8 cellular contexts compared by ENCODE assay signal in genomic region chr3:14126017-14126902, GRCh38. TPM values are rescaled to one million over a fixed set of nuclear protein-coding genes. Genes with fewer than 3 reads are reported as not detected.
DNase-seq lines count a peak whose midpoint lies in the region; ATAC-seq and TF ChIP-seq lines count a peak whose summit lies in the region.

No MANE protein-coding gene starts in this region.

- H3F3A ChIP-seq in DOHH2 (ENCODE audit: control insufficient read depth, insufficient read depth): no peaks in the 10 kb centered on the region

- TF ChIP-seq CTCF in DOHH2 (IDR thresholded peaks at IDR 0.05; ENCODE audit: low read depth, low read length, poor library complexity, severe bottlenecking) (no peak), RWPE2 (IDR thresholded peaks at IDR 0.05; ENCODE audit: poor library complexity, severe bottlenecking) (no peak)

- H3K4me1 ChIP-seq in DOHH2 (ENCODE audit: control insufficient read depth, low read length) (peaks cover 37% of the 10 kb centered on the region), RWPE2 (ENCODE audit: insufficient read depth, poor library complexity, severe bottlenecking) (peaks cover 9% of the 10 kb centered on the region), esophagus (ENCODE audit: control insufficient read depth in 2 of 2, insufficient read depth in 2 of 2, low read length in 1 of 2) (peaks cover 5 to 37% of the 10 kb centered on the region in 2 donors), trophoblast cell (ENCODE audit: control insufficient read depth in 1 of 2, insufficient read depth in 2 of 2, low read length in 2 of 2) (peaks cover 15 to 17% of the 10 kb centered on the region in 2 experiments)

- H3K36me3 ChIP-seq in DOHH2 (ENCODE audit: control insufficient read depth, low read length) (peaks cover 60% of the 10 kb centered on the region), RWPE2 (ENCODE audit: low read depth) (peaks cover 60% of the 10 kb centered on the region), esophagus (ENCODE audit: control insufficient read depth in 2 of 2, insufficient read depth in 2 of 2, low read length in 1 of 2) (peaks cover 8 to 23% of the 10 kb centered on the region in 2 donors), trophoblast cell (ENCODE audit: control insufficient read depth in 1 of 2, insufficient read depth in 2 of 2, low read length in 2 of 2) (peaks cover 18 to 26% of the 10 kb centered on the region in 2 experiments)

- peaks cover 13% of the 10 kb centered on the region for H3K79me1 ChIP-seq in trophoblast cell (ENCODE audit: low read length)

- no peak overlapping the region for H2BK120ac ChIP-seq in trophoblast cell (ENCODE audit: insufficient read depth, low read length, poor library complexity)

- H3K9me2 ChIP-seq in DOHH2 (replicated peaks; ENCODE audit: control insufficient read depth, low read length): no peaks in the 10 kb centered on the region

- H4K91ac ChIP-seq in trophoblast cell (ENCODE audit: low read depth, low read length): no peak overlapping the region

- no peak for ATAC-seq in RWPE2 (ENCODE audit: low read depth)
- ATAC-seq in left lobe of liver: no peak
- ATAC-seq in HG03354 (IDR thresholded peaks at IDR 0.05; ENCODE audit: poor library complexity, severe bottlenecking, unreplicated experiment): no peak

- H3K4me3 ChIP-seq in DOHH2 (ENCODE audit: low read length) (peak overlapping the region; percentile 96), RWPE2 (ENCODE audit: severe bottlenecking) (peak overlapping the region; percentile 82), esophagus (ENCODE audit: low read depth in 1 of 2, low read length in 2 of 2) (peak overlapping the region; percentile 77 to 87), trophoblast cell (ENCODE audit: low read depth, low read length) (peak overlapping the region; percentile 56)

- 26 to 36% methylated on average over 11 of the region's 11 CpGs for WGBS in esophagus, 2 donors
- no CpG with 5 or more reads among the region's 11 CpGs for whole genome bisulfite sequencing in trophoblast cell (ENCODE audit: extremely low coverage, insufficient coverage, insufficient read length)

- H3K27ac ChIP-seq in DOHH2 (ENCODE audit: low read depth, low read length) (no peak overlapping the region), RWPE2 (ENCODE audit: poor library complexity, severe bottlenecking) (peak overlapping the region; percentile 79), esophagus (ENCODE audit: low read depth in 2 of 2, low read length in 1 of 2) (peak overlapping the region; percentile 89 to 94), trophoblast cell (ENCODE audit: low read depth, low read length) (no peak overlapping the region)

- H3K27me3 ChIP-seq in DOHH2 (ENCODE audit: control insufficient read depth, low read length) (no peaks in the 10 kb centered on the region), RWPE2 (ENCODE audit: insufficient read depth, poor library complexity, severe bottlenecking) (no peaks in the 10 kb centered on the region), esophagus (ENCODE audit: control insufficient read depth in 1 of 2, insufficient read depth in 2 of 2, low read length in 2 of 2) (no peaks in the 10 kb centered on the region), trophoblast cell (ENCODE audit: insufficient read depth, low read length) (no peaks in the 10 kb centered on the region)

- no peak overlapping the region for H3K9ac ChIP-seq in trophoblast cell (ENCODE audit: low read length)

- peak overlapping the region; percentile 21 for H3K4ac ChIP-seq in trophoblast cell (ENCODE audit: low read depth, low read length)

- H3K4me2 ChIP-seq in DOHH2 (ENCODE audit: low read length): peak overlapping the region; percentile 88
- H3K4me2 ChIP-seq in trophoblast cell (ENCODE audit: low read length): peak overlapping the region; percentile 65

- H3K79me2 ChIP-seq in DOHH2 (ENCODE audit: control insufficient read depth, low read length) (peaks cover 72% of the 10 kb centered on the region), trophoblast cell (ENCODE audit: control insufficient read depth, insufficient read depth, low read length, poor library complexity) (peaks cover 10% of the 10 kb centered on the region)

- H4K8ac ChIP-seq in trophoblast cell (ENCODE audit: low read depth, low read length): no peak overlapping the region

- H3K23ac ChIP-seq in trophoblast cell (ENCODE audit: low read length): no peak overlapping the region

- H4K20me1 ChIP-seq in DOHH2 (ENCODE audit: control insufficient read depth, insufficient read depth, low read depth, low read length): peaks cover 6% of the 10 kb centered on the region; the same call in 1 of the 2 replicates

- H2BK5ac ChIP-seq in trophoblast cell (ENCODE audit: low read depth, low read length, poor library complexity): no peak overlapping the region

- DNase-seq in RWPE2 (ENCODE audit: low spot score): no peak
- DNase-seq in trophoblast cell: peak in 1 of 2 donors; percentile 17
- DNase-seq in left lobe of liver (ENCODE audit: low spot score): no peak
- no peak for DNase-seq in stimulated activated CD4-positive, alpha-beta T cell treated with anti-CD3 and anti-CD28 coated beads, Interleukin-2, amount 100 ng/mL, for 24 hours
- no peak for DNase-seq in SW 1271 (lab: John Stamatoyannopoulos, UW)

- no peak overlapping the region for H3K18ac ChIP-seq in trophoblast cell (ENCODE audit: low read length)

- H2AFZ ChIP-seq in trophoblast cell (ENCODE audit: insufficient read depth, low read length, poor library complexity): no peak overlapping the region

- no peak overlapping the region for H4K12ac ChIP-seq in trophoblast cell (ENCODE audit: low read depth, low read length)

- no peak overlapping the region for H2BK12ac ChIP-seq in trophoblast cell (ENCODE audit: low read length)

- H3K9me3 ChIP-seq in DOHH2 (ENCODE audit: control insufficient read depth, insufficient read depth, low read length) (no peaks in the 10 kb centered on the region), RWPE2 (ENCODE audit: severe bottlenecking) (no peaks in the 10 kb centered on the region), esophagus (ENCODE audit: control insufficient read depth in 2 of 2, insufficient read depth in 1 of 2, low read depth in 1 of 2, low read length in 1 of 2) (no peaks in the 10 kb centered on the region), trophoblast cell (ENCODE audit: insufficient read depth, low read depth, low read length) (peaks cover 1% of the 10 kb centered on the region)

- H2AK5ac ChIP-seq in trophoblast cell (ENCODE audit: low read length): no peak overlapping the region

- no peak overlapping the region for H3K14ac ChIP-seq in trophoblast cell (ENCODE audit: low read length)

RNA-seq across cellular contexts. Expression of gene TMEM43, which starts 1.4 kb away (rescaled TPM):
- 10 to 100 TPM; 41.4 to 45.6 TPM for polyA plus RNA-seq in esophagus
- polyA plus RNA-seq in trophoblast cell (2013): 28.5 and 29.8 TPM in 2 replicates
- total RNA-seq in left lobe of liver: 9.3 TPM

RNA-seq across cellular contexts. Expression of gene CHCHD4, which starts 1.6 kb away (rescaled TPM):
- 10 to 100 TPM in 1 of 2 donors, 1 to 10 TPM in 1; 6.5 to 14.9 TPM for polyA plus RNA-seq in esophagus
- 8.3 and 9.1 TPM in 2 replicates for polyA plus RNA-seq in trophoblast cell (2013)
- 7.1 TPM for total RNA-seq in left lobe of liver

RNA-seq across cellular contexts. Expression of gene XPC, which starts 52.1 kb away (rescaled TPM):
- polyA plus RNA-seq in esophagus: 10 to 100 TPM; 12.1 to 12.6 TPM
- 26.3 and 26.6 TPM in 2 replicates for polyA plus RNA-seq in trophoblast cell (2013)
- total RNA-seq in left lobe of liver: 18.8 TPM

RNA-seq across cellular contexts. Expression of gene LSM3, which starts 52.4 kb away (rescaled TPM):
- polyA plus RNA-seq in esophagus: 10 to 100 TPM in 1 of 2 donors, 1 to 10 TPM in 1; 5.3 to 10.8 TPM
- 30.7 and 31.4 TPM in 2 replicates for polyA plus RNA-seq in trophoblast cell (2013)
- 5.0 TPM for total RNA-seq in left lobe of liver

Comparison
In these comparisons a context has a peak if more than half of its experiments do, and no peak if none do; other contexts are left out.
1. H3K27ac ChIP-seq: peak in RWPE2 (single experiment) and esophagus (2 of 2); none in DOHH2 (single experiment) and trophoblast cell (single experiment).
2. Peak in every context shown above with its lines, with median percentiles within 50 percentile points of each other: H3K4me3 ChIP-seq.